35 cellular contexts compared by ENCODE assay signal in genomic region chr1:186307445-186307844, GRCh38. TPM values are rescaled to one million over a fixed set of nuclear protein-coding genes. Genes with fewer than 3 reads are reported as not detected.
"Had no signal": no experiment of that assay in that cellular context is flagged by ENCODE, and none has a peak within 500 bp of the region (broad histone marks: within the 10 kb centered on the region; RNA-seq: fewer than 3 reads in every experiment).

No MANE protein-coding gene starts in this region.

- H3K27me3 ChIP-seq: ascending aorta, cardiac muscle cell, Peyer's patch, SJSA1 had no signal

- H3K9me3 Mint-ChIP-seq: activated naive CD8-positive, alpha-beta T cell treated with anti-CD3 and anti-CD28 coated beads, Interleukin-2, amount 10 ng/mL, durations not matched to agents 7 days and 5 days; activated T-cell treated with anti-CD3 and anti-CD28 coated beads, Interleukin-2, amount 50 U/mL, for 24 hours; activated T-helper 2 cell treated with anti-CD3 and anti-CD28 coated beads, Interferon-gamma antibody, Interleukin-2, Interleukin-4, amounts not matched to agents 10 μg/mL and 5 μg/mL and 100 μg/mL, durations not matched to agents 14 hours and 24 hours and 36 hours had no signal

- H3K4me1 ChIP-seq: ascending aorta, Peyer's patch, SJSA1 had no signal

- H3K27ac Mint-ChIP-seq: activated CD4-positive, alpha-beta T cell treated with anti-CD3 and anti-CD28 coated beads, Interleukin-2, amount 10 ng/mL, durations not matched to agents 24 days and 14 days; activated CD8-positive, alpha-beta T cell treated with anti-CD3 and anti-CD28 coated beads, Interleukin-2, amount 10 ng/mL, durations not matched to agents 7 days and 5 days; activated naive CD8-positive, alpha-beta T cell treated with anti-CD3 and anti-CD28 coated beads, Interleukin-2, amount 10 ng/mL, durations not matched to agents 7 days and 5 days; activated T-cell treated with anti-CD3 and anti-CD28 coated beads, Interleukin-2, amount 50 U/mL, for 24 hours; activated T-helper 2 cell treated with anti-CD3 and anti-CD28 coated beads, Interferon-gamma antibody, Interleukin-2, Interleukin-4, amounts not matched to agents 10 μg/mL and 5 μg/mL and 100 μg/mL, durations not matched to agents 14 hours and 24 hours and 36 hours had no signal

- H3K4me3 ChIP-seq: ascending aorta, cardiac muscle cell, Peyer's patch, SJSA1 had no signal

- ATAC-seq: activated CD8-positive, alpha-beta T cell treated with anti-CD3 and anti-CD28 coated beads, Interleukin-2, amount 10 ng/mL, durations not matched to agents 7 days and 5 days; PC-3 had no signal

- H3K4me2 ChIP-seq: SK-N-SH had no signal

- H3K27me3 Mint-ChIP-seq: activated CD4-positive, alpha-beta T cell treated with anti-CD3 and anti-CD28 coated beads, Interleukin-2, amount 10 ng/mL, durations not matched to agents 24 days and 14 days; activated T-cell treated with anti-CD3 and anti-CD28 coated beads, Interleukin-2, amount 50 U/mL, for 24 hours had no signal

- H3K4me3 Mint-ChIP-seq: activated CD4-positive, alpha-beta T cell treated with anti-CD3 and anti-CD28 coated beads, Interleukin-2, amount 10 ng/mL, durations not matched to agents 24 days and 14 days; activated CD8-positive, alpha-beta T cell treated with anti-CD3 and anti-CD28 coated beads, Interleukin-2, amount 10 ng/mL, durations not matched to agents 7 days and 5 days; activated naive CD8-positive, alpha-beta T cell treated with anti-CD3 and anti-CD28 coated beads, Interleukin-2, amount 10 ng/mL, durations not matched to agents 7 days and 5 days; activated T-cell treated with anti-CD3 and anti-CD28 coated beads, Interleukin-2, amount 50 U/mL, for 24 hours had no signal

- H3K27ac ChIP-seq: ascending aorta, cardiac muscle cell, SJSA1, WERI-Rb-1 had no signal

- H3K9me3 ChIP-seq: ascending aorta, Peyer's patch, SJSA1, SK-N-SH had no signal

- DNase-seq: activated CD4-positive, alpha-beta T cell treated with anti-CD3 and anti-CD28 coated beads for 1 hour; activated CD4-positive, alpha-beta T cell treated with anti-CD3 and anti-CD28 coated beads, Interleukin-2, amount 50 U/mL, for 48 hours; activated CD4-positive, CD25-positive, alpha-beta regulatory T cell; activated CD8-positive, alpha-beta T cell treated with anti-CD3 and anti-CD28 coated beads, Interleukin-2, amount 10 ng/mL, durations not matched to agents 7 days and 5 days; activated gamma-delta T cell; activated naive CD4-positive, alpha-beta T cell treated with Interleukin-2 at 50 U/mL for 16 hours; activated naive CD8-positive, alpha-beta T cell treated with anti-CD3 and anti-CD28 coated beads, Interleukin-2, amount 10 ng/mL, durations not matched to agents 7 days and 5 days; activated T-cell treated with anti-CD3 and anti-CD28 coated beads, Interleukin-2, amount 50 U/mL, for 24 hours; amygdala; KG1; MM.1S; MV-4-11; NCI-H1092 treated with DMSO at 0.1 percent for 48 hours; NCI-H1417; NCI-H146; NCI-H187; NCI-H2029 treated with DMSO at 0.1 percent for 48 hours; NCI-H2107; NCI-H2171; NCI-H510A; NCI-H526; NCI-H748 treated with DMSO at 0.1 percent for 48 hours; NK-92 treated with Interleukin-12 subunit alpha and Interleukin-12 subunit beta, amount 100 ng/mL, for 24 hours; PC-3; Peyer's patch; RPMI8226; SHP77 treated with DMSO at 0.1 percent for 48 hours; SK-N-SH; T1000; WERI-Rb-1 had no signal

RNA-seq across cellular contexts. Expression of gene PRG4, which starts 11.4 kb away (rescaled TPM):
- total RNA-seq: activated naive CD8-positive, alpha-beta T cell treated with anti-CD3 and anti-CD28 coated beads, Interleukin-2, amount 10 ng/mL, durations not matched to agents 7 days and 5 days; cardiac muscle cell; PC-3; Peyer's patch; SJSA1 had no signal
- polyA plus RNA-seq: cardiac muscle cell had no signal
